ENCODE assay signal across 15 cellular contexts in genomic region chr6:44999066-44999465, GRCh38.
DNase-seq lines count a peak whose midpoint lies in the region; ATAC-seq, FAIRE-seq and TF ChIP-seq lines count a peak whose summit lies in the region.
"Had no signal": no experiment of that assay in that cellular context is flagged by ENCODE, and none has a peak within 500 bp of the region (broad histone marks: within the 10 kb centered on the region; RNA-seq: fewer than 3 reads in every experiment).

No MANE protein-coding gene starts in this region.

- peak overlapping the region; percentile 1; the same call in 1 of the 2 replicates for H3K14ac ChIP-seq in IMR-90 (replicated peaks; ENCODE audit: low read depth, low read length)

- no peak overlapping the region for H2BK15ac ChIP-seq in IMR-90 (ENCODE audit: low read depth, low read length)

- no peak overlapping the region for H4K91ac ChIP-seq in IMR-90 (ENCODE audit: insufficient read depth, low read depth, low read length)

- H3K4me1 ChIP-seq in GM23338 (ENCODE audit: insufficient read depth), result peaks cover 18% of the 10 kb centered on the region; the same call in 1 of the 2 replicates
- no peaks in the 10 kb centered on the region for H3K4me1 ChIP-seq in IMR-90 (ENCODE audit: control insufficient read depth, insufficient read depth, low read length)
- H3K4me1 ChIP-seq in keratinocyte (ENCODE audit: control insufficient read depth, extremely low read depth, insufficient read depth, low read length), result no peaks in the 10 kb centered on the region

- no peaks in the 10 kb centered on the region for H3F3A ChIP-seq in GM23338 (replicated peaks; ENCODE audit: low read depth)

- ATAC-seq in GM23338 (no peak), IMR-90 (ENCODE audit: low read depth) (no peak)

- no peaks in the 10 kb centered on the region for H3K79me1 ChIP-seq in IMR-90 (ENCODE audit: low read depth in 1 of 2, low read length in 2 of 2)

- no peak overlapping the region for H3K27ac ChIP-seq in GM23338 (ENCODE audit: low read depth)
- H3K27ac ChIP-seq in IMR-90 (ENCODE audit: insufficient read depth, low read length), result no peak overlapping the region
- no peak overlapping the region for H3K27ac ChIP-seq in keratinocyte (ENCODE audit: control insufficient read depth, insufficient read depth, low read length)
- H3K27ac ChIP-seq: BLaER1 treated with 17β-estradiol and CSF1 and Interleukin-3, amounts not matched to agents 10 nM and 100 nM had no signal

- H3K4ac ChIP-seq in IMR-90 (ENCODE audit: low read depth, low read length), result no peak overlapping the region

- CTCF ChIA-PET in IMR-90 (lab: Yijun Ruan, JAX), result no interaction called here

- no peak for TF ChIP-seq RAD21 in IMR-90 (IDR thresholded peaks at IDR 0.05; ENCODE audit: low read length)

- H3K9ac ChIP-seq in IMR-90 (ENCODE audit: low read depth, low read length) (no peak overlapping the region), keratinocyte (ENCODE audit: control insufficient read depth, extremely low read depth, insufficient read depth, low read length) (no peak overlapping the region)
- H3K9ac ChIP-seq: BLaER1 treated with 17β-estradiol and CSF1 and Interleukin-3, amounts not matched to agents 10 nM and 100 nM had no signal

- no peak for TF ChIP-seq POLR2A in IMR-90 (IDR thresholded peaks at IDR 0.05; ENCODE audit: low read depth, low read length)

- no peak overlapping the region for H2BK120ac ChIP-seq in IMR-90 (ENCODE audit: low read depth, low read length)

- peaks cover 1% of the 10 kb centered on the region for H3K27me3 Mint-ChIP-seq in GM23338 (ENCODE audit: insufficient read depth, low read depth, poor library complexity)
- H3K27me3 Mint-ChIP-seq: CD4-positive, CD25-positive, alpha-beta regulatory T cell; IgD-negative memory B cell had no signal

- H2BK5ac ChIP-seq in IMR-90 (ENCODE audit: low read depth, low read length, poor library complexity, severe bottlenecking), result no peak overlapping the region

- H3K4me3 Mint-ChIP-seq in GM23338, result no peak overlapping the region
- H3K4me3 Mint-ChIP-seq: CD4-positive, CD25-positive, alpha-beta regulatory T cell; IgD-negative memory B cell had no signal

- no peak for TF ChIP-seq CTCF in GM12865 (IDR thresholded peaks at IDR 0.05; ENCODE audit: insufficient read depth, low read depth, low read length, missing control alignments)
- TF ChIP-seq CTCF in GM23338 (conservative IDR thresholded peaks at IDR 0.05; ENCODE audit: low read depth in 2 of 2), result no peak
- TF ChIP-seq CTCF in IMR-90 (conservative IDR thresholded peaks at IDR 0.05; ENCODE audit: low read depth, low read length), result no peak
- no peak for TF ChIP-seq CTCF in keratinocyte (optimal IDR thresholded peaks at IDR 0.05 in 1 of 3, IDR thresholded peaks at IDR 0.05 in 1 of 3, conservative IDR thresholded peaks at IDR 0.05 in 1 of 3; ENCODE audit: extremely low read depth in 1 of 3, insufficient read depth in 2 of 3, low read length in 3 of 3)

- H4K8ac ChIP-seq in IMR-90 (ENCODE audit: low read depth in 2 of 2, low read length in 2 of 2), result no peak overlapping the region

- H3K36me3 Mint-ChIP-seq in GM23338 (ENCODE audit: low read depth), result no peaks in the 10 kb centered on the region

- H3K79me2 ChIP-seq in GM23338 (replicated peaks; ENCODE audit: insufficient read depth) (no peaks in the 10 kb centered on the region), keratinocyte (ENCODE audit: control insufficient read depth, insufficient read depth, low read length) (no peaks in the 10 kb centered on the region)

- H3K4me2 ChIP-seq in GM23338 (no peak overlapping the region), IMR-90 (ENCODE audit: low read depth, low read length) (no peak overlapping the region), keratinocyte (ENCODE audit: control insufficient read depth, extremely low read depth, insufficient read depth, low read depth, low read length) (no peak overlapping the region)
- H3K4me2 ChIP-seq: BLaER1 treated with 17β-estradiol and CSF1 and Interleukin-3, amounts not matched to agents 10 nM and 100 nM had no signal

- no peak overlapping the region for H2AK9ac ChIP-seq in IMR-90 (replicated peaks; ENCODE audit: low read depth, low read length, poor library complexity)

- H3K9me1 ChIP-seq in IMR-90 (ENCODE audit: insufficient read depth, low read length) (no peaks in the 10 kb centered on the region), keratinocyte (ENCODE audit: control insufficient read depth, extremely low read depth, insufficient read depth, low read length) (no peaks in the 10 kb centered on the region)

- peaks cover 15% of the 10 kb centered on the region; the same call in 2 of the 3 replicates for H3K4me1 Mint-ChIP-seq in GM23338

- no peak overlapping the region for H2BK20ac ChIP-seq in IMR-90 (ENCODE audit: low read depth, low read length)

- no TSS peak for BruUV-seq in IMR-90 (replicated peaks; lab: Mats Ljungman, UMichigan)

- H4K5ac ChIP-seq in IMR-90 (ENCODE audit: low read depth, low read length), result no peak overlapping the region

- H3K36me3 ChIP-seq in GM23338 (ENCODE audit: insufficient read depth) (no peaks in the 10 kb centered on the region), IMR-90 (ENCODE audit: control insufficient read depth, insufficient read depth, low read length) (no peaks in the 10 kb centered on the region), keratinocyte (ENCODE audit: control insufficient read depth in 2 of 2, extremely low read depth in 1 of 2, insufficient read depth in 2 of 2, low read length in 2 of 2) (no peaks in the 10 kb centered on the region)
- H3K36me3 ChIP-seq: BLaER1 treated with 17β-estradiol and CSF1 and Interleukin-3, amounts not matched to agents 10 nM and 100 nM had no signal

- intact Hi-C loops in IMR-90 (cut with micrococcal nuclease), result no loop called here

- POLR2A ChIA-PET in IMR-90 (lab: Charles Lee; ENCODE audit: unreplicated experiment), result no interaction called here

- H3K27me3 ChIP-seq in GM23338 (ENCODE audit: insufficient read depth) (no peaks in the 10 kb centered on the region), IMR-90 (ENCODE audit: control insufficient read depth, insufficient read depth, low read length) (no peaks in the 10 kb centered on the region), keratinocyte (ENCODE audit: control insufficient read depth, extremely low read depth, insufficient read depth, low read length) (no peaks in the 10 kb centered on the region)
- H3K27me3 ChIP-seq: BLaER1 treated with 17β-estradiol and CSF1 and Interleukin-3, amounts not matched to agents 10 nM and 100 nM had no signal

- peak; percentile 36 for FAIRE-seq in keratinocyte (lab: Jason Lieb, UNC)

- no peaks in the 10 kb centered on the region for H3K9me3 Mint-ChIP-seq in GM23338
- H3K9me3 Mint-ChIP-seq: CD4-positive, CD25-positive, alpha-beta regulatory T cell; IgD-negative memory B cell had no signal

- peak; percentile 66 for DNase-seq in GM12865 (ENCODE audit: low read depth)
- no peak for DNase-seq in GM23338 (ENCODE audit: low spot score)
- DNase-seq in IMR-90, result no peak
- no peak for DNase-seq in keratinocyte (ENCODE audit: low read depth, low spot score)
- DNase-seq in cortex of kidney (lab: John Stamatoyannopoulos, UW), result no peak
- DNase-seq in COLO668 (lab: John Stamatoyannopoulos, UW; ENCODE audit: unreplicated experiment), result no peak
- no peak for DNase-seq in epidermal melanocyte (ENCODE audit: insufficient read length, low spot score)
- DNase-seq: ACHN; Calu3; CD4-positive, CD25-positive, alpha-beta regulatory T cell; DMS79; HCEC 1CT; KG1 had no signal

- H3K23ac ChIP-seq in IMR-90 (ENCODE audit: low read depth, low read length), result no peak overlapping the region

- H4K20me1 ChIP-seq in GM23338 (replicated peaks; ENCODE audit: insufficient read depth) (no peaks in the 10 kb centered on the region), IMR-90 (ENCODE audit: insufficient read depth, low read length) (no peaks in the 10 kb centered on the region), keratinocyte (ENCODE audit: control insufficient read depth, extremely low read depth, insufficient read depth, low read length) (no peaks in the 10 kb centered on the region)
- H4K20me1 ChIP-seq: BLaER1 treated with 17β-estradiol and CSF1 and Interleukin-3, amounts not matched to agents 10 nM and 100 nM had no signal

- no peaks in the 10 kb centered on the region for H3K9me2 ChIP-seq in GM23338 (ENCODE audit: insufficient read depth)

- in situ Hi-C loops in IMR-90 (cut with MboI; ENCODE audit: low sequenced_read_pairs), result no loop called here

- H3K9me3 ChIP-seq in IMR-90 (ENCODE audit: control insufficient read depth, insufficient read depth, low read length) (no peaks in the 10 kb centered on the region), keratinocyte (ENCODE audit: control insufficient read depth, low read depth, low read length) (no peaks in the 10 kb centered on the region)
- H3K9me3 ChIP-seq: BLaER1 treated with 17β-estradiol and CSF1 and Interleukin-3, amounts not matched to agents 10 nM and 100 nM had no signal

- dilution Hi-C loops in IMR-90 (cut with HindIII; ENCODE audit: low sequenced_read_pairs, unreplicated experiment) (no loop called here), keratinocyte (cut with MboI; ENCODE audit: extremely low pct_ligation_motif_present, low sequenced_read_pairs) (no loop called here)

- no peak overlapping the region for H3K56ac ChIP-seq in IMR-90 (ENCODE audit: extremely low read depth, insufficient read depth, low read length)

- H3K18ac ChIP-seq in IMR-90 (ENCODE audit: low read depth, low read length), result no peak overlapping the region

- H3K4me3 ChIP-seq in GM12865 (ENCODE audit: low read depth, low read length) (no peak overlapping the region), GM23338 (no peak overlapping the region), IMR-90 (ENCODE audit: insufficient read depth, low read depth, low read length) (no peak overlapping the region), keratinocyte (ENCODE audit: control insufficient read depth in 2 of 3, extremely low read depth in 1 of 3, insufficient read depth in 2 of 3, low read depth in 1 of 3, low read length in 3 of 3) (no peak overlapping the region)
- H3K4me3 ChIP-seq: BLaER1 treated with 17β-estradiol and CSF1 and Interleukin-3, amounts not matched to agents 10 nM and 100 nM had no signal

- no peak overlapping the region for H2AFZ ChIP-seq in GM23338
- H2AFZ ChIP-seq in IMR-90 (replicated peaks; ENCODE audit: low read length, poor library complexity), result no peak overlapping the region
- no peak overlapping the region for H2AFZ ChIP-seq in keratinocyte (ENCODE audit: control insufficient read depth, low read length)

- 90% methylated on average over 2 of the region's 8 CpGs; no CpG with 5 or more reads in 1 of the 2 experiments for WGBS in IMR-90 (ENCODE audit: extremely low coverage in 2 of 2, insufficient read length in 1 of 2), 2 experiments

- peak overlapping the region; percentile 28 for H3K27ac Mint-ChIP-seq in GM23338
- H3K27ac Mint-ChIP-seq: CD4-positive, CD25-positive, alpha-beta regulatory T cell had no signal

- H2AK5ac ChIP-seq in IMR-90 (ENCODE audit: low read depth, low read length), result no peak overlapping the region

TF ChIP-seq in IMR-90, 13 proteins besides CTCF, POLR2A, EP300 and RAD21 (continues in another document):
- TF ChIP-seq CEBPB (IDR thresholded peaks at IDR 0.05; ENCODE audit: low read depth, low read length), result no peak
- no peak for TF ChIP-seq RFX5 (IDR thresholded peaks at IDR 0.05; ENCODE audit: low read depth, low read length)
